In the genomic region with DNA sequence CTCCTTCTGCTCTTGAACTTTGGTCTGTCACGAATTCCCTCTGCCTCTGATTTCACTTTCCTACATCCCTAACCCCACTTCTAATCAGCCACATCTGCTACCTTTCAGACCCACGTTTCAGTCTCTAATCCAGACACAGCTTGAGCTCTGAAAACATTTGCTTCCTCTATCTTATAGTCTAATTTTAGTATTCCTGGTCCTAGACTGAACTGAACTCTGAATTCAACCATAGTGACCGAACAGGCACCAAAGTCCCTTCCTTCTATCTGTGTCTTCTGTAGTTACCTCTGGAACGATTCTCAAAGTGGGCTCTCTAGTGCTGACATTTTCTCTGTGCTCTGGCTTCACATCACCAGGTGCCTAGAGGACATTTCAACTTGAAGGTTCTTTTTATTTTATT, we compare ENCODE assay signal across 19 cellular contexts.
"Had no signal": no experiment of that assay in that cellular context is flagged by ENCODE, and none has a peak within 500 bp of the region (broad histone marks: within the 10 kb centered on the region; RNA-seq: fewer than 3 reads in every experiment).

No MANE protein-coding gene starts in this region.

- ATAC-seq: naive thymus-derived CD8-positive, alpha-beta T cell; natural killer cell treated with Interleukin-12 subunit alpha and Interleukin-12 subunit beta and Interleukin-15 and Interleukin-18, amount 100 ng/mL, for 72 hours; pancreas; right lobe of liver; stimulated activated effector memory CD8-positive, alpha-beta T cell treated with anti-CD3 and anti-CD28 coated beads, Interleukin-12 subunit alpha, Interleukin-12 subunit beta, amount 100 ng/mL, for 72 hours; stimulated activated naive B cell treated with anti-CD40 and anti-IgM and Interleukin-4, amounts not matched to agents 10 μg/mL and 1 μg/mL and 100 μg/mL, for 72 hours had no signal

- DNase-seq: naive thymus-derived CD8-positive, alpha-beta T cell; nephron progenitor cell; nucleus accumbens; pancreas; retina; right lobe of liver; sigmoid colon; small intestine; stimulated activated CD4-positive, alpha-beta T cell treated with anti-CD3 and anti-CD28 coated beads, Interleukin-15, amount 100 ng/mL, for 24 hours; stimulated activated CD4-positive, alpha-beta T cell treated with anti-CD3 and anti-CD28 coated beads, Interleukin-2, amount 100 ng/mL, for 24 hours; stimulated activated CD4-positive, alpha-beta T cell treated with anti-CD3 and anti-CD28 coated beads, Interleukin-2, amount 100 ng/mL, for 48 hours; stimulated activated CD4-positive, alpha-beta T cell treated with anti-CD3 and anti-CD28 coated beads, Interleukin-4, amount 100 ng/mL, for 24 hours; stimulated activated naive B cell treated with anti-CD40 and anti-IgM and Interleukin-4, amounts not matched to agents 10 μg/mL and 1 μg/mL and 100 μg/mL, for 72 hours; stimulated activated naive CD4-positive, alpha-beta T cell treated with Interleukin-2 at 50 U/mL for 16 hours; stomach; thyroid gland; trophoblast cell had no signal
